8 cellular contexts compared by ENCODE assay signal in genomic region chr9:72361227-72361626, GRCh38. TPM values are rescaled to one million over a fixed set of nuclear protein-coding genes. Genes with fewer than 3 reads are reported as not detected.
DNase-seq lines count a peak whose midpoint lies in the region; ATAC-seq and TF ChIP-seq lines count a peak whose summit lies in the region.

No MANE protein-coding gene starts in this region.

- H3K4me3 ChIP-seq in cardiac muscle cell, result peak overlapping the region; percentile 96
- H3K4me3 ChIP-seq in mononuclear cell (ENCODE audit: low read length), result peak overlapping the region; percentile 87
- peak overlapping the region; percentile 63 to 91 (median 75) for H3K4me3 ChIP-seq in upper lobe of left lung

- H3K4me1 ChIP-seq in cardiac muscle cell (ENCODE audit: low read depth) (peaks cover 56% of the 10 kb centered on the region), mononuclear cell (ENCODE audit: insufficient read depth, low read length) (peaks cover 67% of the 10 kb centered on the region), upper lobe of left lung (peaks cover 49 to 66% (median 57%) of the 10 kb centered on the region in 4 donors)

- no peak for TF ChIP-seq POLR2A in upper lobe of left lung (IDR thresholded peaks at IDR 0.05)

- TF ChIP-seq CTCF in cardiac muscle cell (IDR thresholded peaks at IDR 0.05; ENCODE audit: low read depth, low read length) (no peak), upper lobe of left lung (IDR thresholded peaks at IDR 0.05) (no peak)

- ATAC-seq in left ventricle myocardium superior, result no peak
- no peak for ATAC-seq in upper lobe of left lung (ENCODE audit: low FRiP score in 2 of 2)

- peak overlapping the region; percentile 100 for H3K27ac ChIP-seq in cardiac muscle cell
- peak overlapping the region; percentile 58 for H3K27ac ChIP-seq in caudate nucleus (ENCODE audit: low read depth, low read length)
- H3K27ac ChIP-seq in upper lobe of left lung, result peak overlapping the region; percentile 100

- H3K36me3 ChIP-seq in cardiac muscle cell (peaks cover 35% of the 10 kb centered on the region), upper lobe of left lung (peaks cover 9 to 55% (median 23%) of the 10 kb centered on the region in 4 donors)

- DNase-seq in cardiac muscle cell (ENCODE audit: low read depth in 1 of 2, low spot score in 1 of 2) (no peak), left ventricle myocardium superior (no peak), caudate nucleus (lab: John Stamatoyannopoulos, UW) (no peak), upper lobe of left lung (no peak), NCI-H774 (lab: John Stamatoyannopoulos, UW) (no peak), SW480 (ENCODE audit: low spot score) (no peak)
- no peak for DNase-seq in stimulated activated CD4-positive, alpha-beta T cell treated with anti-CD3 and anti-CD28 coated beads, Interleukin-4, amount 100 ng/mL, for 24 hours

- intact Hi-C loops in left ventricle myocardium superior (cut with micrococcal nuclease), result no loop called here

- H3K27me3 ChIP-seq in cardiac muscle cell (no peaks in the 10 kb centered on the region), mononuclear cell (ENCODE audit: insufficient read depth, low read length) (no peaks in the 10 kb centered on the region), upper lobe of left lung (no peaks in the 10 kb centered on the region)

- no peak for TF ChIP-seq EP300 in upper lobe of left lung (IDR thresholded peaks at IDR 0.05)

- WGBS in upper lobe of left lung, 2 donors, result 23 to 29% methylated on average over 3 of the region's 3 CpGs

- H3K9me3 ChIP-seq in cardiac muscle cell (ENCODE audit: low read depth) (no peaks in the 10 kb centered on the region), mononuclear cell (ENCODE audit: low read depth, low read length) (no peaks in the 10 kb centered on the region), upper lobe of left lung (no peaks in the 10 kb centered on the region)

RNA-seq across cellular contexts. Expression of gene ZFAND5, which starts 3.8 kb away (rescaled TPM):
- 174 and 188 TPM in 2 replicates for total RNA-seq in cardiac muscle cell
- polyA plus RNA-seq in cardiac muscle cell, result 152 and 173 TPM in 2 replicates
- total RNA-seq in left ventricle myocardium superior, result 174 TPM
- 403 TPM for total RNA-seq in mononuclear cell
- 100 to 1,000 TPM; 199 to 483 (median 293) TPM for total RNA-seq in upper lobe of left lung
